8 cellular contexts compared by ENCODE assay signal in genomic region chr4:38162240-38162784, GRCh38.
DNase-seq lines count a peak whose midpoint lies in the region; ATAC-seq, FAIRE-seq and TF ChIP-seq lines count a peak whose summit lies in the region.

No MANE protein-coding gene starts in this region.

- H3K27me3 Mint-ChIP-seq in activated T-helper 17 cell treated with anti-CD3 and anti-CD28 coated beads, Interleukin-2, amount 50 U/mL, for 72 hours: no peaks in the 10 kb centered on the region

- H3K9me3 ChIP-seq in heart right ventricle (peaks cover 0 to 8% (median 0%) of the 10 kb centered on the region in 11 donors), kidney (ENCODE audit: control insufficient read depth in 1 of 2, low read length in 2 of 2) (no peaks in the 10 kb centered on the region)

- WGBS in heart right ventricle, 2 donors: 79 to 86% methylated on average over 4 of the region's 4 CpGs

- H3K27me3 ChIP-seq in heart right ventricle: no peaks in the 10 kb centered on the region

- H3K27ac Mint-ChIP-seq in activated T-helper 17 cell treated with anti-CD3 and anti-CD28 coated beads, Interleukin-2, amount 50 U/mL, for 72 hours: peak overlapping the region; percentile 85

- H3K27ac ChIP-seq in heart right ventricle (peak overlapping the region in 4 of 10 donors; percentile 14 to 38 (median 22)), kidney (ENCODE audit: low read depth in 2 of 2, low read length in 2 of 2) (no peak overlapping the region)

- no peaks in the 10 kb centered on the region for H3K36me3 Mint-ChIP-seq in activated T-helper 17 cell treated with anti-CD3 and anti-CD28 coated beads, Interleukin-2, amount 50 U/mL, for 72 hours (ENCODE audit: low read depth)

- no peaks in the 10 kb centered on the region for H3K36me3 ChIP-seq in heart right ventricle
- no peaks in the 10 kb centered on the region for H3K36me3 ChIP-seq in kidney (ENCODE audit: control insufficient read depth in 1 of 2, insufficient read depth in 2 of 2, low read length in 2 of 2)

- peak overlapping the region; percentile 2 for H3K4me3 Mint-ChIP-seq in activated T-helper 17 cell treated with anti-CD3 and anti-CD28 coated beads, Interleukin-2, amount 50 U/mL, for 72 hours

- H3K9ac ChIP-seq in kidney (ENCODE audit: low read length in 2 of 2): no peak overlapping the region

- no peak for TF ChIP-seq CTCF in heart right ventricle (IDR thresholded peaks at IDR 0.05)
- no peak for TF ChIP-seq CTCF in kidney (IDR thresholded peaks at IDR 0.05; ENCODE audit: borderline replicate concordance, extremely low read depth, insufficient read depth)

- no peak for FAIRE-seq in kidney (lab: Jason Lieb, UNC)
- no peak for FAIRE-seq in urothelium cell line (lab: Jason Lieb, UNC)

- H3K4me1 Mint-ChIP-seq in activated T-helper 17 cell treated with anti-CD3 and anti-CD28 coated beads, Interleukin-2, amount 50 U/mL, for 72 hours: peaks cover 58% of the 10 kb centered on the region

- ATAC-seq in heart right ventricle (peak in 5 of 8 donors; percentile 11 to 56 (median 32)), Right ventricle myocardium inferior (no peak), GM19455 (IDR thresholded peaks at IDR 0.05; ENCODE audit: unreplicated experiment) (no peak), GM21529 (IDR thresholded peaks at IDR 0.05; ENCODE audit: unreplicated experiment) (no peak)
- no peak for ATAC-seq in activated T-helper 17 cell treated with anti-CD3 and anti-CD28 coated beads, Interleukin-2, amount 50 U/mL, for 72 hours (replicated peaks)

- no peak overlapping the region for H3K4me3 ChIP-seq in heart right ventricle
- H3K4me3 ChIP-seq in kidney (ENCODE audit: low read length in 2 of 2): no peak overlapping the region

- H3K9me3 Mint-ChIP-seq in activated T-helper 17 cell treated with anti-CD3 and anti-CD28 coated beads, Interleukin-2, amount 50 U/mL, for 72 hours: peaks cover 12% of the 10 kb centered on the region

- intact Hi-C loops in heart right ventricle (cut with DNase I): no loop called here
- intact Hi-C loops in Right ventricle myocardium inferior (cut with DNase I): no loop called here
- intact Hi-C loops in kidney (cut with DNase I): no loop called here

- peaks cover 0 to 57% (median 23%) of the 10 kb centered on the region in 9 donors for H3K4me1 ChIP-seq in heart right ventricle
- peaks cover 10% of the 10 kb centered on the region in 2 donors for H3K4me1 ChIP-seq in kidney (ENCODE audit: control insufficient read depth in 1 of 2, insufficient read depth in 1 of 2, low read depth in 1 of 2, low read length in 2 of 2)

- DNase-seq in heart right ventricle (no peak), Right ventricle myocardium inferior (ENCODE audit: missing footprints) (no peak), kidney (peak; percentile 84), urothelium cell line (ENCODE audit: low spot score) (peak; percentile 42), NCI-H2107 treated with DMSO at 0.1 percent for 48 hours (lab: John Stamatoyannopoulos, UW; ENCODE audit: unreplicated experiment) (no peak)

Comparison
In these comparisons a context has a peak if more than half of its experiments do, and no peak if none do; other contexts are left out.
1. ATAC-seq: peak in heart right ventricle (5 of 8); none in Right ventricle myocardium inferior (single experiment), activated T-helper 17 cell treated with anti-CD3 and anti-CD28 coated beads, Interleukin-2, amount 50 U/mL, for 72 hours (single experiment), GM19455 (single experiment) and GM21529 (single experiment).
2. DNase-seq: peak in kidney (single experiment) and urothelium cell line (single experiment); none in heart right ventricle (0 of 2), Right ventricle myocardium inferior (single experiment) and NCI-H2107 treated with DMSO at 0.1 percent for 48 hours (single experiment).